3 cellular contexts compared by ENCODE assay signal in the genomic region with DNA sequence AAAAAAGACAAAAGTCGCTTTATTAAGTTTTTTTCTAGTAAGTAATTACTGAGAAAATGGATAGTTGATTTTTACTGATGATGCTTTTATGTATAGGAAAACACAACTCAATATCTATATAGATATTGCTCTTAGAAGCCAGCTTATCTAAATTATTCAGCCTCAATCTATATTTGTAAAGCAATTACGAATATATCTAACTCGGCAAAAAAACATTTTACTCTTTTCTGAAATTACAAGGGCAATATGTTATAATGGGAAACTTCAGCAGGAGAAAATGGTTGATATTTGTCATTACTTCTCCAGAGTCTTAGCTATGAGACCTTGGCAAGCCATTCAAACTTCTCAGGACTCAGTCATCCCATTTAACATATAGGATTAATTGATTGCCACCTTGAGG.
TF ChIP-seq lines count a peak whose summit lies in the region.

No MANE protein-coding gene starts in this region.

TF ChIP-seq in A549, 52 proteins besides CTCF, POLR2A, EP300 and RAD21:
- no peak for TF ChIP-seq RNF2 (IDR thresholded peaks at IDR 0.05; ENCODE audit: borderline replicate concordance, low read depth)
- no peak for TF ChIP-seq HEYL (CRISPR knock-in tag; IDR thresholded peaks at IDR 0.05)
- peak; percentile 23 for TF ChIP-seq MAFK (IDR thresholded peaks at IDR 0.05; ENCODE audit: partially characterized antibody)

TF ChIP-seq in IMR-90, 13 proteins besides CTCF, POLR2A, EP300 and RAD21:
- TF ChIP-seq MAFK (IDR thresholded peaks at IDR 0.05; ENCODE audit: low read depth, low read length) (peak; percentile 57), RFX5 (IDR thresholded peaks at IDR 0.05; ENCODE audit: low read depth, low read length) (no peak), SMC3 (IDR thresholded peaks at IDR 0.05; ENCODE audit: low read depth, low read length) (no peak)

TF ChIP-seq in K562, 482 proteins besides CTCF, POLR2A, EP300 and RAD21:
- TF ChIP-seq C11orf30 (IDR thresholded peaks at IDR 0.05; ENCODE audit: low read depth), result 0 out of 2 replicates have a peak, but pooled peaks have one; percentile 20
- TF ChIP-seq ZNF311 (CRISPR knock-in tag; IDR thresholded peaks at IDR 0.05), result no peak
